Comparison of ENCODE assay signal across 10 cellular contexts in the genomic region with DNA sequence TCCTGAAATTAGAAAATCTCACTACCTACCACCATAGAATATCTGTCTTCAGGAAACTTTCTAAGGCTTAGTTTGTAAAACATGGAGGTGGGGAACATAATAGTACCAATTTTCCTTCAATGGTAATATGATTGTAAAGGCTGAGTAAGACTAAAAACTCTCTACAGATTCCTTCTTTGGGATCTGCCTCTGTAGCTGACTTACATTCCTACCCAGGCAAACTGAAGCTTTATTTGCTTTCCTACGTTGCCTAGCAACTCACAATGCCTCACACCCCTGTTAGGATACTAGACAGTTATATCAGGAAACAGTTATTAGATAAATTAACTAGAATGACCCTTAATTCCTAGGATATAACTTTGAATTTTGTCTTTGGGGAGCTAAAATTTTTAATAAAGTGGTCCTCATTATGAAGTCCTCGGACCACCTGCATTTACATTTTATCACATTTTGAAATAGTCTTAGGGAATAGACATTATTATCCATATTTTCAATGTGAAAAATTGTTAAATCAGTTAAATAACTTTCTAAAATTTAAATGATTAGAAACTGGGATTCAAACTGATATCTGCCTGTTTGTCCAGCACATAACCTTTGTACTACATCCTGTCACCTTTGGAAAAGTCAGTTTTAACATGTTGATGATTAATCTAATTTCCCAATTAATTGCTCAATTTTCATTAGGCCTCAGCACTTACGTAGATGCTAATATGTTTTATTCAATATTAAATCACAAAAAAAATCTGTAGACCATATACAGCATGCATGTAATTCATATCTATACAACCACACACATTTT.
DNase-seq lines count a peak whose midpoint lies in the region; FAIRE-seq and TF ChIP-seq lines count a peak whose summit lies in the region.
"Had no signal": no experiment of that assay in that cellular context is flagged by ENCODE, and none has a peak within 500 bp of the region (broad histone marks: within the 10 kb centered on the region; RNA-seq: fewer than 3 reads in every experiment).

No MANE protein-coding gene starts in this region.

- no peak overlapping the region for H2AFZ ChIP-seq in astrocyte (ENCODE audit: low read depth, low read length)

- H3K4me1 ChIP-seq in breast epithelium (no peaks in the 10 kb centered on the region), astrocyte (ENCODE audit: insufficient read depth, low read length) (no peaks in the 10 kb centered on the region)
- H3K4me1 ChIP-seq: esophagus squamous epithelium had no signal

- H3K27me3 Mint-ChIP-seq in astrocyte (ENCODE audit: low read depth, unreplicated experiment) = no peaks in the 10 kb centered on the region
- peaks cover 5% of the 10 kb centered on the region for H3K27me3 Mint-ChIP-seq in type B pancreatic cell
- H3K27me3 Mint-ChIP-seq in activated naive CD4-positive, alpha-beta T cell treated with anti-CD3 and anti-CD28 coated beads for 36 hours (ENCODE audit: low read depth) = no peaks in the 10 kb centered on the region

- H3K36me3 Mint-ChIP-seq in astrocyte (ENCODE audit: low read depth, unreplicated experiment) (no peaks in the 10 kb centered on the region), type B pancreatic cell (no peaks in the 10 kb centered on the region)
- no peaks in the 10 kb centered on the region for H3K36me3 Mint-ChIP-seq in activated naive CD4-positive, alpha-beta T cell treated with anti-CD3 and anti-CD28 coated beads for 36 hours (ENCODE audit: low read depth)

- no peak overlapping the region for H3K4me3 Mint-ChIP-seq in astrocyte (ENCODE audit: unreplicated experiment)
- H3K4me3 Mint-ChIP-seq in type B pancreatic cell = no peak overlapping the region
- no peak overlapping the region for H3K4me3 Mint-ChIP-seq in activated naive CD4-positive, alpha-beta T cell treated with anti-CD3 and anti-CD28 coated beads for 36 hours

- no peak for TF ChIP-seq POLR2A in breast epithelium (IDR thresholded peaks at IDR 0.05)

- no peaks in the 10 kb centered on the region for H3K9me3 ChIP-seq in breast epithelium
- H3K9me3 ChIP-seq in astrocyte (ENCODE audit: insufficient read depth, low read depth, low read length) = no peaks in the 10 kb centered on the region
- H3K9me3 ChIP-seq: esophagus squamous epithelium had no signal

- H3K4me3 ChIP-seq in breast epithelium (no peak overlapping the region), astrocyte (ENCODE audit: insufficient read depth, low read depth, low read length) (no peak overlapping the region)
- H3K4me3 ChIP-seq: esophagus squamous epithelium had no signal

- H3K9ac ChIP-seq in astrocyte (ENCODE audit: low read length) = no peak overlapping the region

- peak; percentile 11 to 60 for DNase-seq in T47D (ENCODE audit: low read depth in 1 of 2, low spot score in 1 of 2)
- DNase-seq in breast epithelium (ENCODE audit: low spot score in 2 of 2) = no peak
- peak; percentile 51 for DNase-seq in astrocyte (ENCODE audit: low read depth)
- DNase-seq in kidney glomerular epithelial cell (lab: John Stamatoyannopoulos, UW) = peak; percentile 89
- no peak for DNase-seq in type B pancreatic cell (ENCODE audit: extremely low spot score, unreplicated experiment)
- no peak for DNase-seq in activated naive CD4-positive, alpha-beta T cell treated with anti-CD3 and anti-CD28 coated beads for 36 hours
- DNase-seq in stimulated activated naive CD4-positive, alpha-beta T cell (lab: John Stamatoyannopoulos, UW) = no peak
- DNase-seq in NCI-H2227 (lab: John Stamatoyannopoulos, UW; ENCODE audit: unreplicated experiment) = no peak
- DNase-seq: esophagus squamous epithelium had no signal

- no peaks in the 10 kb centered on the region for H4K20me1 ChIP-seq in astrocyte (ENCODE audit: insufficient read depth, low read length)

- H3K27ac ChIP-seq in breast epithelium (no peak overlapping the region), astrocyte (ENCODE audit: low read depth, low read length) (no peak overlapping the region)
- H3K27ac ChIP-seq: esophagus squamous epithelium had no signal

- CTCF ChIA-PET in activated naive CD4-positive, alpha-beta T cell treated with anti-CD3 and anti-CD28 coated beads for 36 hours (lab: Charles Lee) = no interaction called here

- intact Hi-C loops in breast epithelium (cut with DNase I; ENCODE audit: low total_unique reads) = no loop called here
- intact Hi-C loops in activated naive CD4-positive, alpha-beta T cell treated with anti-CD3 and anti-CD28 coated beads for 36 hours (cut with micrococcal nuclease) = no loop called here

- no peaks in the 10 kb centered on the region for H3K79me2 ChIP-seq in astrocyte (ENCODE audit: insufficient read depth, low read length)

- H3K9me3 Mint-ChIP-seq in astrocyte (ENCODE audit: unreplicated experiment) (no peaks in the 10 kb centered on the region), type B pancreatic cell (no peaks in the 10 kb centered on the region)
- H3K9me3 Mint-ChIP-seq in activated naive CD4-positive, alpha-beta T cell treated with anti-CD3 and anti-CD28 coated beads for 36 hours = no peaks in the 10 kb centered on the region

- in situ Hi-C loops in T47D (cut with HindIII; ENCODE audit: low pct_unique_long_range_greater_than_20kb, low sequenced_read_pairs) = no loop called here

- H3K4me2 ChIP-seq in astrocyte (ENCODE audit: low read length) = no peak overlapping the region

- H3K4me1 Mint-ChIP-seq in astrocyte (ENCODE audit: low read depth, unreplicated experiment) (peaks cover 10% of the 10 kb centered on the region), type B pancreatic cell (ENCODE audit: unreplicated experiment) (peaks cover 26% of the 10 kb centered on the region)
- no peaks in the 10 kb centered on the region for H3K4me1 Mint-ChIP-seq in activated naive CD4-positive, alpha-beta T cell treated with anti-CD3 and anti-CD28 coated beads for 36 hours (ENCODE audit: low read depth)

- H3K36me3 ChIP-seq in breast epithelium (no peaks in the 10 kb centered on the region), astrocyte (ENCODE audit: insufficient read depth, low read length) (no peaks in the 10 kb centered on the region)
- H3K36me3 ChIP-seq: esophagus squamous epithelium had no signal

- H3K27me3 ChIP-seq in breast epithelium (no peaks in the 10 kb centered on the region), astrocyte (ENCODE audit: insufficient read depth, low read length) (no peaks in the 10 kb centered on the region)
- H3K27me3 ChIP-seq: esophagus squamous epithelium had no signal

- H3K27ac Mint-ChIP-seq in astrocyte (ENCODE audit: unreplicated experiment) (peak overlapping the region; percentile 79), type B pancreatic cell (peak overlapping the region; percentile 52)
- H3K27ac Mint-ChIP-seq in activated naive CD4-positive, alpha-beta T cell treated with anti-CD3 and anti-CD28 coated beads for 36 hours = no peak overlapping the region

- FAIRE-seq in astrocyte (lab: Jason Lieb, UNC) = no peak
- FAIRE-seq: TTC549 had no signal

- TF ChIP-seq CTCF in breast epithelium (IDR thresholded peaks at IDR 0.05) (no peak), astrocyte (IDR thresholded peaks at IDR 0.05; ENCODE audit: insufficient read depth, low read depth, low read length) (no peak), type B pancreatic cell (conservative IDR thresholded peaks at IDR 0.05) (no peak)

Comparison
In these comparisons a context has a peak if more than half of its experiments do, and no peak if none do; other contexts are left out.
1. DNase-seq: peak in T47D (2 of 2), astrocyte (single experiment) and kidney glomerular epithelial cell (single experiment); none in breast epithelium (0 of 2), type B pancreatic cell (single experiment), activated naive CD4-positive, alpha-beta T cell treated with anti-CD3 and anti-CD28 coated beads for 36 hours (single experiment), stimulated activated naive CD4-positive, alpha-beta T cell (0 of 6) and NCI-H2227 (single experiment).